ENCODE assay signal across 8 cellular contexts in genomic region chr17:79075433-79075805, GRCh38. TPM values are rescaled to one million over a fixed set of nuclear protein-coding genes. Genes with fewer than 3 reads are reported as not detected.
DNase-seq lines count a peak whose midpoint lies in the region; ATAC-seq and TF ChIP-seq lines count a peak whose summit lies in the region.

No MANE protein-coding gene starts in this region.

- H3K9me3 Mint-ChIP-seq in CD8-positive, alpha-beta memory T cell, result no peaks in the 10 kb centered on the region

- no TSS peak for BruUV-seq in PC-9 (replicated peaks; lab: Mats Ljungman, UMichigan)

- ATAC-seq in GM21786 (IDR thresholded peaks at IDR 0.05; ENCODE audit: unreplicated experiment) (peak; percentile 11), GM18870 (IDR thresholded peaks at IDR 0.05; ENCODE audit: unreplicated experiment) (no peak)

- no peak for TF ChIP-seq POLR2A in uterus (IDR thresholded peaks at IDR 0.05)

- H3K79me2 ChIP-seq in PC-9 (ENCODE audit: low read depth), result no peaks in the 10 kb centered on the region

- H3F3A ChIP-seq in PC-9 (ENCODE audit: insufficient read depth, low read depth), result peaks cover 9% of the 10 kb centered on the region; the same call in 1 of the 2 replicates

- peaks cover 19% of the 10 kb centered on the region for H3K4me1 ChIP-seq in CD8-positive, alpha-beta memory T cell (ENCODE audit: insufficient read depth, low read length)
- peaks cover 17% of the 10 kb centered on the region for H3K4me1 ChIP-seq in PC-9 (replicated peaks; ENCODE audit: insufficient read depth)
- H3K4me1 ChIP-seq in duodenal mucosa (ENCODE audit: control insufficient read depth in 1 of 2, insufficient read depth in 2 of 2, low read length in 2 of 2), result peaks cover 28 to 36% of the 10 kb centered on the region in 2 donors
- peaks cover 31 to 32% of the 10 kb centered on the region in 2 donors for H3K4me1 ChIP-seq in mucosa of rectum (ENCODE audit: control insufficient read depth in 2 of 2, insufficient read depth in 2 of 2, low read length in 2 of 2)
- H3K4me1 ChIP-seq in uterus, result no peaks in the 10 kb centered on the region

- peak overlapping the region; percentile 85 for H3K4me2 ChIP-seq in PC-9

- H3K9ac ChIP-seq in duodenal mucosa (ENCODE audit: low read depth in 1 of 2, low read length in 2 of 2) (peak overlapping the region; percentile 92 to 98), mucosa of rectum (ENCODE audit: low read depth in 1 of 2, low read length in 2 of 2) (peak overlapping the region; percentile 76 to 85)

- H3K4me1 Mint-ChIP-seq in CD8-positive, alpha-beta memory T cell, result peaks cover 12 to 22% (median 16%) of the 10 kb centered on the region in 3 donors

- intact Hi-C loops in PC-9 (cut with micrococcal nuclease; ENCODE audit: unreplicated experiment), result no loop called here
- intact Hi-C loops in uterus (cut with DNase I; ENCODE audit: low total_unique reads), result no loop called here

- no peaks in the 10 kb centered on the region for H3K27me3 ChIP-seq in CD8-positive, alpha-beta memory T cell (ENCODE audit: insufficient read depth, low read length, poor library complexity, severe bottlenecking)
- H3K27me3 ChIP-seq in PC-9 (ENCODE audit: insufficient read depth, low read depth), result no peaks in the 10 kb centered on the region
- H3K27me3 ChIP-seq in duodenal mucosa (ENCODE audit: control insufficient read depth in 1 of 2, insufficient read depth in 2 of 2, low read length in 2 of 2), result no peaks in the 10 kb centered on the region
- no peaks in the 10 kb centered on the region for H3K27me3 ChIP-seq in mucosa of rectum (ENCODE audit: control insufficient read depth in 2 of 2, insufficient read depth in 2 of 2, low read length in 2 of 2)
- no peaks in the 10 kb centered on the region for H3K27me3 ChIP-seq in uterus

- peak overlapping the region; percentile 72 for H3K4me3 ChIP-seq in CD8-positive, alpha-beta memory T cell (ENCODE audit: low read length)
- H3K4me3 ChIP-seq in PC-9, result peak overlapping the region; percentile 69
- H3K4me3 ChIP-seq in duodenal mucosa (ENCODE audit: low read depth in 1 of 2, low read length in 2 of 2), result peak overlapping the region; percentile 83 to 89
- peak overlapping the region; percentile 73 to 82 for H3K4me3 ChIP-seq in mucosa of rectum (ENCODE audit: low read length in 2 of 2)
- peak overlapping the region; percentile 49 to 84 for H3K4me3 ChIP-seq in uterus

- H3K36me3 Mint-ChIP-seq in CD8-positive, alpha-beta memory T cell, result peaks cover 0 to 32% (median 7%) of the 10 kb centered on the region in 3 donors

- H3K36me3 ChIP-seq in CD8-positive, alpha-beta memory T cell (ENCODE audit: insufficient read depth, low read length), result peaks cover 7% of the 10 kb centered on the region
- H3K36me3 ChIP-seq in PC-9 (ENCODE audit: low read depth) (no peaks in the 10 kb centered on the region), duodenal mucosa (ENCODE audit: control insufficient read depth in 1 of 2, insufficient read depth in 2 of 2, low read length in 2 of 2) (peaks cover 13 to 17% of the 10 kb centered on the region in 2 donors), mucosa of rectum (ENCODE audit: control insufficient read depth in 2 of 2, insufficient read depth in 2 of 2, low read length in 2 of 2) (peaks cover 11 to 19% of the 10 kb centered on the region in 2 donors), uterus (no peaks in the 10 kb centered on the region)

- H3K27ac ChIP-seq in CD8-positive, alpha-beta memory T cell (ENCODE audit: low read depth, low read length), result peak overlapping the region; percentile 51
- H3K27ac ChIP-seq in PC-9 (no peak overlapping the region), duodenal mucosa (ENCODE audit: low read depth, low read length) (peak overlapping the region; percentile 55), mucosa of rectum (ENCODE audit: low read depth in 2 of 2, low read length in 2 of 2) (peak overlapping the region; percentile 59 to 77), uterus (peak overlapping the region; percentile 73 to 90)

- POLR2A ChIA-PET in CD8-positive, alpha-beta memory T cell (lab: Charles Lee), result no interaction called here
- POLR2A ChIA-PET in PC-9 (lab: Charles Lee; ENCODE audit: unreplicated experiment), result no interaction called here

- peak overlapping the region; percentile 82 for H2AFZ ChIP-seq in PC-9

- CTCF ChIA-PET in CD8-positive, alpha-beta memory T cell (lab: Charles Lee), result no interaction called here
- CTCF ChIA-PET in PC-9 (lab: Charles Lee), result no interaction called here

- TF ChIP-seq CTCF in PC-9 (conservative IDR thresholded peaks at IDR 0.05) (no peak), uterus (IDR thresholded peaks at IDR 0.05) (no peak)

- peak overlapping the region; percentile 86 to 96 (median 88) for H3K4me3 Mint-ChIP-seq in CD8-positive, alpha-beta memory T cell

- peak overlapping the region; percentile 69 to 97 (median 92) for H3K27ac Mint-ChIP-seq in CD8-positive, alpha-beta memory T cell

- H3K9me2 ChIP-seq in PC-9 (ENCODE audit: insufficient read depth), result no peaks in the 10 kb centered on the region

- DNase-seq in CD8-positive, alpha-beta memory T cell, result peak in 1 of 5 donors; percentile 50
- no peak for DNase-seq in PC-9
- no peak for DNase-seq in uterus
- no peak for DNase-seq in activated effector memory CD4-positive, alpha-beta T cell treated with Interleukin-2 at 50 U/mL for 16 hours

- no peaks in the 10 kb centered on the region for H3K27me3 Mint-ChIP-seq in CD8-positive, alpha-beta memory T cell

- H4K20me1 ChIP-seq in PC-9 (ENCODE audit: insufficient read depth), result no peaks in the 10 kb centered on the region

- no peaks in the 10 kb centered on the region for H3K9me3 ChIP-seq in CD8-positive, alpha-beta memory T cell (ENCODE audit: low read length)
- no peaks in the 10 kb centered on the region for H3K9me3 ChIP-seq in PC-9 (ENCODE audit: insufficient read depth, low read depth)
- H3K9me3 ChIP-seq in duodenal mucosa (ENCODE audit: control insufficient read depth in 1 of 2, low read length in 2 of 2), result no peaks in the 10 kb centered on the region
- no peaks in the 10 kb centered on the region for H3K9me3 ChIP-seq in mucosa of rectum (ENCODE audit: control insufficient read depth in 2 of 2, low read length in 2 of 2)
- no peaks in the 10 kb centered on the region for H3K9me3 ChIP-seq in uterus

RNA-seq across cellular contexts. Expression of gene ENGASE, which starts 0.8 kb away (rescaled TPM):
- total RNA-seq in CD8-positive, alpha-beta memory T cell, result 10 to 100 TPM; 33.2 to 38.3 TPM
- 3.5 TPM for polyA plus RNA-seq in CD8-positive, alpha-beta memory T cell
- total RNA-seq in PC-9 (2021), result 15.7 and 19.5 TPM in 2 replicates
- total RNA-seq in uterus, result 10 to 100 TPM in 3 of 4 donors, 1 to 10 TPM in 1; 3.8 to 63.2 (median 24.6) TPM

RNA-seq across cellular contexts. Expression of gene C1QTNF1, which starts 51.5 kb away (rescaled TPM):
- under 1 TPM in 1 of 2 experiments, not detected in 1; 0.22 TPM for total RNA-seq in CD8-positive, alpha-beta memory T cell
- not detected for polyA plus RNA-seq in CD8-positive, alpha-beta memory T cell
- total RNA-seq in PC-9 (2021) (3.4 and 3.9 TPM in 2 replicates), uterus (10 to 100 TPM in 3 of 4 donors, 1 to 10 TPM in 1; 2.9 to 80.8 (median 39.6) TPM)
